In genomic region chr5:78265163-78265562, GRCh38 we compare ENCODE assay signal across 27 cellular contexts.
"Had no signal": no experiment of that assay in that cellular context is flagged by ENCODE, and none has a peak within 500 bp of the region (broad histone marks: within the 10 kb centered on the region; RNA-seq: fewer than 3 reads in every experiment).

No MANE protein-coding gene starts in this region.

- H3K36me3 Mint-ChIP-seq: natural killer cell had no signal

- H3K9me3 ChIP-seq: left lung, lower lobe of right lung, ovary, right atrium auricular region, stomach, testis, thyroid gland, transverse colon, upper lobe of left lung, vagina had no signal

- H3K27ac ChIP-seq: left lung, lower lobe of right lung, neural progenitor cell, ovary, right atrium auricular region, skin epidermis, stomach, testis, thyroid gland, transverse colon, upper lobe of left lung, vagina had no signal

- H3K4me1 ChIP-seq: lower lobe of right lung, right atrium auricular region, vagina had no signal

- DNase-seq: hippocampal formation; kidney; left colon; left lung; lower lobe of right lung; mammary epithelial cell; mesenchymal stem cell; natural killer cell; nephron progenitor cell; ovary; stimulated activated CD4-positive, alpha-beta T cell treated with anti-CD3 and anti-CD28 coated beads, Interleukin-12 subunit alpha, Interleukin-12 subunit beta, amount 100 ng/mL, for 4 hours; stimulated activated CD4-positive, alpha-beta T cell treated with anti-CD3 and anti-CD28 coated beads, Interleukin-15, amount 100 ng/mL, for 24 hours; stimulated activated CD4-positive, alpha-beta T cell treated with anti-CD3 and anti-CD28 coated beads, Interleukin-2, amount 100 ng/mL, for 24 hours; stimulated activated CD4-positive, alpha-beta T cell treated with anti-CD3 and anti-CD28 coated beads, Interleukin-4, amount 100 ng/mL, for 1 hour; stimulated activated naive B cell treated with anti-CD40 and anti-IgM and Interleukin-4, amounts not matched to agents 10 μg/mL and 1 μg/mL and 100 μg/mL, for 72 hours; stimulated activated naive CD8-positive, alpha-beta T cell treated with anti-CD3 and anti-CD28 coated beads, Interleukin-15, Interleukin-2, amounts not matched to agents 100 U/mL and 50 U/mL, for 24 hours; stomach; testis; thyroid gland; transverse colon; upper lobe of left lung had no signal

- H3K27me3 ChIP-seq: left lung, neural progenitor cell, ovary, right atrium auricular region, stomach, testis, thyroid gland, transverse colon, upper lobe of left lung, vagina had no signal

- H3K4me1 Mint-ChIP-seq: neural progenitor cell had no signal

- H3K27me3 Mint-ChIP-seq: progenitor cell of endocrine pancreas; stimulated activated naive B cell treated with anti-CD40 and anti-IgM and Interleukin-4, amounts not matched to agents 10 μg/mL and 1 μg/mL and 100 μg/mL, for 72 hours had no signal

- H3K4me3 Mint-ChIP-seq: natural killer cell; nephron progenitor cell; neural progenitor cell; stimulated activated naive B cell treated with anti-CD40 and anti-IgM and Interleukin-4, amounts not matched to agents 10 μg/mL and 1 μg/mL and 100 μg/mL, for 72 hours had no signal

- H3K27ac Mint-ChIP-seq: natural killer cell; neural progenitor cell; progenitor cell of endocrine pancreas; stimulated activated naive B cell treated with anti-CD40 and anti-IgM and Interleukin-4, amounts not matched to agents 10 μg/mL and 1 μg/mL and 100 μg/mL, for 72 hours had no signal

- FAIRE-seq: kidney had no signal

- H3K9ac ChIP-seq: neural progenitor cell had no signal

- H3K4me3 ChIP-seq: left lung, lower lobe of right lung, neural progenitor cell, ovary, right atrium auricular region, skin epidermis, stomach, testis, thyroid gland, transverse colon, upper lobe of left lung, vagina had no signal

- H2AFZ ChIP-seq: neural progenitor cell had no signal

- H3K4me2 ChIP-seq: neural progenitor cell had no signal

- H3K36me3 ChIP-seq: ovary, thyroid gland, vagina had no signal

- H3K9me3 Mint-ChIP-seq: natural killer cell; neural progenitor cell; stimulated activated naive B cell treated with anti-CD40 and anti-IgM and Interleukin-4, amounts not matched to agents 10 μg/mL and 1 μg/mL and 100 μg/mL, for 72 hours had no signal

- ATAC-seq: left colon; left lung; lower lobe of right lung; natural killer cell; sciatic nerve; stimulated activated naive B cell treated with anti-CD40 and anti-IgM and Interleukin-4, amounts not matched to agents 10 μg/mL and 1 μg/mL and 100 μg/mL, for 72 hours; stimulated activated naive CD8-positive, alpha-beta T cell treated with anti-CD3 and anti-CD28 coated beads, Interleukin-15, Interleukin-2, amounts not matched to agents 100 U/mL and 50 U/mL, for 24 hours had no signal
